Comparison of ENCODE assay signal across 18 cellular contexts in genomic region chr5:141914797-141915196, GRCh38. TPM values are rescaled to one million over a fixed set of nuclear protein-coding genes. Genes with fewer than 3 reads are reported as not detected.
DNase-seq lines count a peak whose midpoint lies in the region; ATAC-seq and TF ChIP-seq lines count a peak whose summit lies in the region.
"Had no signal": no experiment of that assay in that cellular context is flagged by ENCODE, and none has a peak within 500 bp of the region (broad histone marks: within the 10 kb centered on the region; RNA-seq: fewer than 3 reads in every experiment).

No MANE protein-coding gene starts in this region.

- H3K4me1 Mint-ChIP-seq in T-cell (peaks cover 11 to 15% (median 15%) of the 10 kb centered on the region in 3 donors), glutamatergic neuron (ENCODE audit: low read depth, unreplicated experiment) (peaks cover 4% of the 10 kb centered on the region), progenitor cell of endocrine pancreas (ENCODE audit: low read depth) (peaks cover 2% of the 10 kb centered on the region)

- H3K27ac ChIP-seq in heart right ventricle (no peak overlapping the region), smooth muscle cell (ENCODE audit: low read depth) (no peak overlapping the region)
- H3K27ac ChIP-seq: BLaER1 treated with 17β-estradiol and CSF1 and Interleukin-3, amounts not matched to agents 10 nM and 100 nM; epithelial cell of prostate; gastroesophageal sphincter had no signal

- H3K9me3 Mint-ChIP-seq in T-cell, result no peaks in the 10 kb centered on the region
- H3K9me3 Mint-ChIP-seq in glutamatergic neuron (ENCODE audit: unreplicated experiment), result peaks cover 3% of the 10 kb centered on the region
- no peaks in the 10 kb centered on the region for H3K9me3 Mint-ChIP-seq in progenitor cell of endocrine pancreas (ENCODE audit: low read depth)
- H3K9me3 Mint-ChIP-seq: activated CD4-positive, alpha-beta memory T cell treated with anti-CD3 and anti-CD28 coated beads for 36 hours had no signal

- intact Hi-C loops in heart right ventricle (cut with DNase I), result loop anchor here in 2 of 10 donors (2.0 to 5.0 kb wide), 2 partner anchors 32 kb away; no protein-coding TSS in a partner anchor

- H3K4me1 ChIP-seq in heart right ventricle, result peaks cover 0 to 14% (median 11%) of the 10 kb centered on the region in 9 donors
- peaks cover 7% of the 10 kb centered on the region for H3K4me1 ChIP-seq in smooth muscle cell (ENCODE audit: low read depth)

- no peaks in the 10 kb centered on the region for H3K9me3 ChIP-seq in heart right ventricle
- no peaks in the 10 kb centered on the region for H3K9me3 ChIP-seq in smooth muscle cell (replicated peaks; ENCODE audit: low read depth)
- H3K9me3 ChIP-seq: BLaER1 treated with 17β-estradiol and CSF1 and Interleukin-3, amounts not matched to agents 10 nM and 100 nM; gastroesophageal sphincter had no signal

- H3K27ac Mint-ChIP-seq in T-cell, result no peak overlapping the region
- H3K27ac Mint-ChIP-seq in glutamatergic neuron (ENCODE audit: unreplicated experiment), result no peak overlapping the region
- no peak overlapping the region for H3K27ac Mint-ChIP-seq in progenitor cell of endocrine pancreas
- H3K27ac Mint-ChIP-seq: activated CD4-positive, alpha-beta memory T cell treated with anti-CD3 and anti-CD28 coated beads for 36 hours had no signal

- ATAC-seq in T-cell (replicated peaks in 1 of 4), result no peak
- no peak for ATAC-seq in heart right ventricle

- 95 to 98% methylated on average over 3 of the region's 3 CpGs for WGBS in heart right ventricle, 2 donors
- WGBS in smooth muscle cell (ENCODE audit: low lambda C conversion rate), result 94% methylated on average over 3 of the region's 3 CpGs

- H3F3A ChIP-seq in smooth muscle cell (ENCODE audit: low read depth), result no peaks in the 10 kb centered on the region

- no peak overlapping the region for H3K4me2 ChIP-seq in smooth muscle cell

- POLR2A ChIA-PET in T-cell (lab: Charles Lee), result interaction anchor here in 1 of 2 donors (1.2 kb wide), 1 partner anchor 26 kb away, joined by 3 read pairs; no protein-coding TSS in a partner anchor

- TF ChIP-seq CTCF in glutamatergic neuron (IDR thresholded peaks at IDR 0.05; ENCODE audit: partially characterized antibody, unreplicated experiment), result no peak
- TF ChIP-seq CTCF in progenitor cell of endocrine pancreas (IDR thresholded peaks at IDR 0.05; ENCODE audit: unreplicated experiment), result no peak
- TF ChIP-seq CTCF in heart right ventricle (IDR thresholded peaks at IDR 0.05), result no peak
- no peak for TF ChIP-seq CTCF in smooth muscle cell (IDR thresholded peaks at IDR 0.05; ENCODE audit: borderline replicate concordance, insufficient read depth, poor library complexity, severe bottlenecking)

- peaks cover 28 to 42% of the 10 kb centered on the region in 2 donors for H3K27me3 Mint-ChIP-seq in T-cell
- peaks cover 6% of the 10 kb centered on the region for H3K27me3 Mint-ChIP-seq in glutamatergic neuron (ENCODE audit: unreplicated experiment)
- peaks cover 50% of the 10 kb centered on the region for H3K27me3 Mint-ChIP-seq in progenitor cell of endocrine pancreas

- CTCF ChIA-PET in T-cell (lab: Charles Lee), result interaction anchor here in 1 of 2 donors (0.6 kb wide), 2 partner anchors 81 to 323 kb away, joined by 3 read pairs; no protein-coding TSS in a partner anchor

- H3K4me3 ChIP-seq in heart right ventricle (no peak overlapping the region), smooth muscle cell (no peak overlapping the region)

- no peak overlapping the region for H3K9ac ChIP-seq in smooth muscle cell (ENCODE audit: low read depth)

- H2AFZ ChIP-seq in smooth muscle cell (ENCODE audit: low read depth), result no peak overlapping the region

- no peaks in the 10 kb centered on the region for H4K20me1 ChIP-seq in smooth muscle cell (ENCODE audit: low read depth)
- H4K20me1 ChIP-seq: BLaER1 treated with 17β-estradiol and CSF1 and Interleukin-3, amounts not matched to agents 10 nM and 100 nM had no signal

- H3K36me3 ChIP-seq in heart right ventricle (no peaks in the 10 kb centered on the region), smooth muscle cell (ENCODE audit: low read depth) (no peaks in the 10 kb centered on the region)
- H3K36me3 ChIP-seq: BLaER1 treated with 17β-estradiol and CSF1 and Interleukin-3, amounts not matched to agents 10 nM and 100 nM; gastroesophageal sphincter had no signal

- no peaks in the 10 kb centered on the region for H3K36me3 Mint-ChIP-seq in T-cell
- H3K36me3 Mint-ChIP-seq in glutamatergic neuron (ENCODE audit: unreplicated experiment), result peaks cover 5% of the 10 kb centered on the region
- H3K36me3 Mint-ChIP-seq in progenitor cell of endocrine pancreas (ENCODE audit: insufficient read depth), result no peaks in the 10 kb centered on the region
- H3K36me3 Mint-ChIP-seq: activated CD4-positive, alpha-beta memory T cell treated with anti-CD3 and anti-CD28 coated beads for 36 hours had no signal

- H3K27me3 ChIP-seq in heart right ventricle (peaks cover 0 to 24% (median 0%) of the 10 kb centered on the region in 7 donors), smooth muscle cell (ENCODE audit: low read depth) (no peaks in the 10 kb centered on the region)

- H3K4me3 Mint-ChIP-seq in T-cell (peak overlapping the region; percentile 11 to 52 (median 28)), glutamatergic neuron (ENCODE audit: unreplicated experiment) (peak overlapping the region; percentile 55), progenitor cell of endocrine pancreas (ENCODE audit: low read depth) (peak overlapping the region; percentile 34)
- H3K4me3 Mint-ChIP-seq: activated CD4-positive, alpha-beta memory T cell treated with anti-CD3 and anti-CD28 coated beads for 36 hours had no signal

- peak; percentile 24 for DNase-seq in activated CD8-positive, alpha-beta memory T cell treated with anti-CD3 and anti-CD28 coated beads for 24 hours
- no peak for DNase-seq in activated CD8-positive, alpha-beta memory T cell treated with anti-CD3 and anti-CD28 coated beads, Interleukin-2, amount 50 U/mL, for 4 hours
- no peak for DNase-seq in T-cell
- no peak for DNase-seq in glutamatergic neuron
- DNase-seq in progenitor cell of endocrine pancreas (ENCODE audit: low spot score, unreplicated experiment), result no peak
- DNase-seq in heart right ventricle, result no peak
- DNase-seq in smooth muscle cell (lab: John Stamatoyannopoulos, UW; ENCODE audit: unreplicated experiment), result no peak
- no peak for DNase-seq in NCI-H1417 treated with DMSO at 0.1 percent for 48 hours (lab: John Stamatoyannopoulos, UW)
- DNase-seq: activated effector memory CD4-positive, alpha-beta T cell treated with Interleukin-2 at 50 U/mL for 16 hours; cortex of kidney; NCI-H1436 treated with DMSO at 0.1 percent for 48 hours had no signal

- H3K79me2 ChIP-seq in smooth muscle cell (ENCODE audit: low read depth), result no peaks in the 10 kb centered on the region

RNA-seq across cellular contexts. Expression of gene DELE1, which starts 8.9 kb away (rescaled TPM):
- total RNA-seq in T-cell (100 to 1,000 TPM in 1 of 5 donors, 10 to 100 TPM in 4; 80.3 to 130 (median 85.2) TPM), glutamatergic neuron (ENCODE audit: unreplicated experiment) (108 TPM), progenitor cell of endocrine pancreas (86.1 and 93.4 TPM in 2 replicates), heart right ventricle (100 to 1,000 TPM in 6 of 10 donors, 10 to 100 TPM in 4; 82.1 to 192 (median 141) TPM), smooth muscle cell (32.0 and 35.8 TPM in 2 replicates)
- polyA plus RNA-seq in heart right ventricle (10 to 100 TPM; 50.1 to 69.8 TPM), smooth muscle cell (20.7 and 21.5 TPM in 2 replicates)

RNA-seq across cellular contexts. Expression of gene PCDH1, which starts 36.6 kb away (rescaled TPM):
- total RNA-seq in T-cell, result 1 to 10 TPM in 2 of 5 donors, under 1 TPM in 3; 0.23 to 3.0 (median 0.82) TPM
- total RNA-seq in glutamatergic neuron (ENCODE audit: unreplicated experiment), result 7.9 TPM
- total RNA-seq in progenitor cell of endocrine pancreas, result 5.5 and 6.3 TPM in 2 replicates
- total RNA-seq in heart right ventricle, result 10 to 100 TPM in 9 of 10 donors, 1 to 10 TPM in 1; 8.4 to 45.8 (median 17.9) TPM
- polyA plus RNA-seq in heart right ventricle, result 10 to 100 TPM; 16.2 to 21.6 TPM
- 4.5 and 14.7 TPM in 2 replicates for total RNA-seq in smooth muscle cell
- 2.5 and 3.1 TPM in 2 replicates for polyA plus RNA-seq in smooth muscle cell
- total RNA-seq: activated CD4-positive, alpha-beta memory T cell treated with anti-CD3 and anti-CD28 coated beads for 36 hours had no signal

RNA-seq across cellular contexts. Expression of gene PCDH12, which starts 43.2 kb away (rescaled TPM):
- total RNA-seq in T-cell, result under 1 TPM in 2 of 5 donors, not detected in 3; 0.07 to 0.09 TPM
- total RNA-seq in glutamatergic neuron (ENCODE audit: unreplicated experiment), result 1.7 TPM
- not detected in 2 replicates for total RNA-seq in progenitor cell of endocrine pancreas
- 10 to 100 TPM in 5 of 10 donors, 1 to 10 TPM in 5; 4.9 to 16.6 (median 9.6) TPM for total RNA-seq in heart right ventricle
- 1 to 10 TPM; 3.6 to 3.7 TPM for polyA plus RNA-seq in heart right ventricle
- total RNA-seq in smooth muscle cell, result not detected in 2 replicates
- polyA plus RNA-seq in smooth muscle cell, result 0.21 and 0.25 TPM in 2 replicates
- total RNA-seq: A172, H4, myocyte had no signal

RNA-seq across cellular contexts. Expression of gene RNF14, which starts 54.1 kb away (rescaled TPM):
- total RNA-seq in T-cell, result 10 to 100 TPM; 16.4 to 35.8 (median 28.2) TPM
- 60.8 TPM for total RNA-seq in glutamatergic neuron (ENCODE audit: unreplicated experiment)
- 35.5 and 37.3 TPM in 2 replicates for total RNA-seq in progenitor cell of endocrine pancreas
- 100 to 1,000 TPM in 6 of 10 donors, 10 to 100 TPM in 4; 84.6 to 130 (median 102) TPM for total RNA-seq in heart right ventricle
- polyA plus RNA-seq in heart right ventricle, result 10 to 100 TPM; 20.3 to 44.9 TPM
- total RNA-seq in smooth muscle cell, result 75.9 and 76.4 TPM in 2 replicates
- 43.8 and 45.1 TPM in 2 replicates for polyA plus RNA-seq in smooth muscle cell
